Comparison of ENCODE assay signal across 21 cellular contexts in the genomic region with DNA sequence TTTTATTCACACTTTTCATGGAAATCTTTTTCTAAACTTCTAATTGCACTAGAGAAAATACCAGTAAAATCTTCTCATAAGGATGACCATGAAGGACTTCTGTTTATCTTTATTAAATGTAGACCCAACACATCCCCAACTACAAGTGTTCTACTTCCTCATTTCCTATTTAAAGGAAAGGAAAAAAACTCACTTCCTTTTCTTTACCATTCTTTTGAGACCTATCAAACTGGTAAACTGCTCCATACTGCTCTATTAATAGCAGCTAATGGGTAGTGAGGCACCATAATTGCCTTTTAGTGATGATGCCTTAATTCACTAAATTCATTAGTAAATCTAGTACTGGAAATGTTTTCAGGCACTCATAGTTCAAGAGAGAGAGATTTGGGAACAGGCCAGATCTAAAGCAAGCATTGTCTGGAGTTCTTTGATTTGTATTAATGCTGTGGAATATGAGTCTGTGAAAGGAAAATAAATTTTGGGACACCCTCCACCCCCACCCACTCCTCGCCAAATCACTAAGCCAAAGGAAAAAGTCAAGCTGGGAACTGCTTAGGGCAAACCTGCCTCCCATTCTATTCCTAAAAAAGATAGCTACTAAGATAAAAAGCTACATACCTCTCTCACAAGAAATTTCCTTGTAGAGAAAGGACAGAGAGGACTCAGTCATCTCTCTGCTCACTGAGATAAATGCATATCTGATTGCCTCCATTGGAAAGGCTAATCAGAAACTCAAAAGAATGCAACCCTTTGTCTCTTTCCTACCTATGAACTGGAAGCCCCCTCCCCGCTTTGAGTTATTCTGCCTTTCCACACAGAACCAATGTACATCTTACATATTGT. TPM values are rescaled to one million over a fixed set of nuclear protein-coding genes. Genes with fewer than 3 reads are reported as not detected.
DNase-seq lines count a peak whose midpoint lies in the region; ATAC-seq, FAIRE-seq and TF ChIP-seq lines count a peak whose summit lies in the region.
"Had no signal": no experiment of that assay in that cellular context is flagged by ENCODE, and none has a peak within 500 bp of the region (broad histone marks: within the 10 kb centered on the region; RNA-seq: fewer than 3 reads in every experiment).

No MANE protein-coding gene starts in this region.

- CTCF ChIA-PET in A549 (lab: Yijun Ruan, JAX) = interaction anchor here (0.6 to 3.0 kb wide), 10 partner anchors 9 to 804 kb away, joined by 3 to 18 read pairs (median 4); a partner anchor contains a TSS
- CTCF ChIA-PET in PC-9 (lab: Charles Lee) = interaction anchor here (0.6 to 0.9 kb wide), 6 partner anchors 9 to 961 kb away, joined by 3 to 7 read pairs (median 4); a partner anchor contains a TSS
- CTCF ChIA-PET in HEK293T (lab: Yijun Ruan, JAX) = interaction anchor here (1.0 to 2.0 kb wide), 3 partner anchors 10 to 804 kb away, joined by 3 to 7 read pairs (median 6); a partner anchor contains a TSS

- H3K27ac ChIP-seq in A549 = peak overlapping the region; percentile 82 to 86; a peak in 5 of 6 replicates
- peak overlapping the region; percentile 41; the same call in 1 of the 2 replicates for H3K27ac ChIP-seq in PC-9
- peak overlapping the region in 3 of 4 donors; percentile 5 to 26 (median 8) for H3K27ac ChIP-seq in gastroesophageal sphincter
- H3K27ac ChIP-seq: neutrophil had no signal

- TF ChIP-seq CTCF in A549 (IDR thresholded peaks at IDR 0.05) (no peak), HFFc6 (IDR thresholded peaks at IDR 0.05) (no peak), PC-9 (conservative IDR thresholded peaks at IDR 0.05) (no peak), gastroesophageal sphincter (IDR thresholded peaks at IDR 0.05) (no peak)

- no peaks in the 10 kb centered on the region for H3K36me3 Mint-ChIP-seq in HFFc6 (ENCODE audit: low read depth)
- H3K36me3 Mint-ChIP-seq: mesothelial cell of epicardium, type B pancreatic cell had no signal

- H3K4me3 Mint-ChIP-seq in HFFc6 = peak overlapping the region; percentile 24
- H3K4me3 Mint-ChIP-seq: activated naive CD8-positive, alpha-beta T cell treated with anti-CD3 and anti-CD28 coated beads, Interleukin-2, amount 50 U/mL, for 24 hours; mesothelial cell of epicardium; type B pancreatic cell had no signal

- H3K27me3 ChIP-seq in PC-9 (ENCODE audit: insufficient read depth, low read depth) (no peaks in the 10 kb centered on the region), gastroesophageal sphincter (no peaks in the 10 kb centered on the region)
- H3K27me3 ChIP-seq: neutrophil, right atrium auricular region had no signal

- no peaks in the 10 kb centered on the region for H3K36me3 ChIP-seq in PC-9 (ENCODE audit: low read depth)
- H3K36me3 ChIP-seq in gastroesophageal sphincter = no peaks in the 10 kb centered on the region
- H3K36me3 ChIP-seq: neutrophil, right atrium auricular region had no signal

- H3K9me3 ChIP-seq in A549 = no peaks in the 10 kb centered on the region
- H3K9me3 ChIP-seq in PC-9 (ENCODE audit: insufficient read depth, low read depth) = no peaks in the 10 kb centered on the region
- H3K9me3 ChIP-seq in gastroesophageal sphincter = no peaks in the 10 kb centered on the region
- H3K9me3 ChIP-seq: neutrophil, right atrium auricular region had no signal

- POLR2A ChIA-PET in A549 (lab: Yijun Ruan, JAX) (interaction anchor here (0.5 to 2.5 kb wide), 4 partner anchors 8 to 104 kb away, joined by 3 to 7 read pairs (median 4); a partner anchor contains a TSS), PC-9 (lab: Charles Lee; ENCODE audit: unreplicated experiment) (interaction anchor here (0.5 to 1.0 kb wide), 3 partner anchors 102 to 943 kb away, joined by 5 to 46 read pairs (median 20); a partner anchor contains a TSS), HEK293T (lab: Yijun Ruan, JAX) (interaction anchor here (0.7 to 1.4 kb wide), 5 partner anchors 14 to 804 kb away, joined by 3 to 7 read pairs (median 5); a partner anchor contains a TSS)

- H3K4me3 ChIP-seq in A549 = no peak overlapping the region
- H3K4me3 ChIP-seq in PC-9 = no peak overlapping the region
- no peak overlapping the region for H3K4me3 ChIP-seq in gastroesophageal sphincter
- H3K4me3 ChIP-seq: right atrium auricular region had no signal

- ATAC-seq in A549 (no peak; a peak in 1 of 6 replicates), gastroesophageal sphincter (no peak)
- ATAC-seq in stimulated activated naive CD8-positive, alpha-beta T cell treated with anti-CD3 and anti-CD28 coated beads, Interleukin-15, Interleukin-2, amounts not matched to agents 100 U/mL and 50 U/mL, for 24 hours = no peak
- ATAC-seq: activated naive CD8-positive, alpha-beta T cell treated with anti-CD3 and anti-CD28 coated beads, Interleukin-2, amount 50 U/mL, for 24 hours had no signal

- peaks cover 35% of the 10 kb centered on the region for H3K4me1 ChIP-seq in A549
- peaks cover 19% of the 10 kb centered on the region for H3K4me1 ChIP-seq in PC-9 (replicated peaks; ENCODE audit: insufficient read depth)
- peaks cover 0 to 19% (median 15%) of the 10 kb centered on the region in 3 donors for H3K4me1 ChIP-seq in gastroesophageal sphincter

- TF ChIP-seq EP300 in A549 (IDR thresholded peaks at IDR 0.05) (no peak), gastroesophageal sphincter (IDR thresholded peaks at IDR 0.05) (no peak)

- no peaks in the 10 kb centered on the region for H3K9me3 Mint-ChIP-seq in HFFc6
- H3K9me3 Mint-ChIP-seq: activated naive CD8-positive, alpha-beta T cell treated with anti-CD3 and anti-CD28 coated beads, Interleukin-2, amount 50 U/mL, for 24 hours; mesothelial cell of epicardium; type B pancreatic cell had no signal

- H3F3A ChIP-seq in PC-9 (ENCODE audit: insufficient read depth, low read depth) = no peaks in the 10 kb centered on the region

- peak overlapping the region; percentile 71 for H3K4me2 ChIP-seq in A549
- peak overlapping the region; percentile 34 for H3K4me2 ChIP-seq in PC-9

- intact Hi-C loops in PC-9 (cut with micrococcal nuclease; ENCODE audit: unreplicated experiment) = no loop called here
- intact Hi-C loops in posterior vena cava (cut with DNase I) = no loop called here

- H3K27ac Mint-ChIP-seq in HFFc6 = peak overlapping the region; percentile 51
- H3K27ac Mint-ChIP-seq: activated naive CD8-positive, alpha-beta T cell treated with anti-CD3 and anti-CD28 coated beads, Interleukin-2, amount 50 U/mL, for 24 hours; mesothelial cell of epicardium; type B pancreatic cell had no signal

- peaks cover 29% of the 10 kb centered on the region for H3K4me1 Mint-ChIP-seq in HFFc6 (ENCODE audit: low read depth)
- H3K4me1 Mint-ChIP-seq: activated naive CD8-positive, alpha-beta T cell treated with anti-CD3 and anti-CD28 coated beads, Interleukin-2, amount 50 U/mL, for 24 hours had no signal

- no peak for FAIRE-seq in A549 (lab: Jason Lieb, UNC)
- FAIRE-seq: kidney had no signal

- no peaks in the 10 kb centered on the region for H3K79me2 ChIP-seq in PC-9 (ENCODE audit: low read depth)

- WGBS in A549 (ENCODE audit: missing lambda C conversion rate) = 87% methylated on average over 2 of the region's 2 CpGs
- WGBS in gastroesophageal sphincter (ENCODE audit: low coverage in 1 of 2), 2 donors = 54 to 55% methylated on average over 2 of the region's 2 CpGs

- DNase-seq in A549 (ENCODE audit: low read depth in 1 of 2, low spot score in 1 of 2) (no peak), HFFc6 (no peak), PC-9 (no peak), posterior vena cava (ENCODE audit: low spot score) (no peak), islet precursor cell (no peak), HEK293T (ENCODE audit: extremely low spot score) (no peak)
- DNase-seq in stimulated activated naive CD8-positive, alpha-beta T cell treated with anti-CD3 and anti-CD28 coated beads, Interleukin-15, Interleukin-2, amounts not matched to agents 100 U/mL and 50 U/mL, for 24 hours = no peak
- DNase-seq: activated CD4-positive, CD25-positive, alpha-beta regulatory T cell; activated CD8-positive, alpha-beta memory T cell treated with anti-CD3 and anti-CD28 coated beads for 24 hours; activated naive CD8-positive, alpha-beta T cell treated with anti-CD3 and anti-CD28 coated beads, Interleukin-2, amount 50 U/mL, for 24 hours; central memory CD4-positive, alpha-beta T cell; kidney; NCI-H2029 treated with DMSO at 0.1 percent for 48 hours; NCI-H524 treated with DMSO at 0.1 percent for 48 hours; stimulated activated naive CD4-positive, alpha-beta T cell treated with Interleukin-2 at 50 U/mL for 16 hours; T-helper 1 cell had no signal

- no peaks in the 10 kb centered on the region for H4K20me1 ChIP-seq in PC-9 (ENCODE audit: insufficient read depth)

- TF ChIP-seq RAD21 in A549 (conservative IDR thresholded peaks at IDR 0.05 in 1 of 2, IDR thresholded peaks at IDR 0.05 in 1 of 2) = no peak

- H3K9me2 ChIP-seq in PC-9 (ENCODE audit: insufficient read depth) = no peaks in the 10 kb centered on the region

- H2AFZ ChIP-seq in PC-9 = no peak overlapping the region

- no peaks in the 10 kb centered on the region for H3K27me3 Mint-ChIP-seq in HFFc6 (ENCODE audit: insufficient read depth)
- H3K27me3 Mint-ChIP-seq: type B pancreatic cell had no signal

- TF ChIP-seq POLR2A in A549 (IDR thresholded peaks at IDR 0.05; ENCODE audit: low read length) = no peak
- no peak for TF ChIP-seq POLR2A in gastroesophageal sphincter (IDR thresholded peaks at IDR 0.05)

- BruUV-seq in PC-9 (replicated peaks; lab: Mats Ljungman, UMichigan) = no TSS peak

TF ChIP-seq in A549, 52 proteins besides CTCF, POLR2A, EP300 and RAD21 (continues in another document):
- TF ChIP-seq TFCP2L1 (CRISPR knock-in tag; IDR thresholded peaks at IDR 0.05) (no peak), HDAC2 (IDR thresholded peaks at IDR 0.05) (no peak), CBX8 (IDR thresholded peaks at IDR 0.05) (no peak), MYC (IDR thresholded peaks at IDR 0.05; ENCODE audit: borderline replicate concordance, low read length) (no peak), MAZ (IDR thresholded peaks at IDR 0.05; ENCODE audit: borderline replicate concordance, low read depth, low read length) (no peak)

TF ChIP-seq in HEK293T, 16 proteins besides CTCF, POLR2A, EP300 and RAD21 (continues in another document):
- TF ChIP-seq FOXA1 (IDR thresholded peaks at IDR 0.05) (no peak), TARDBP (IDR thresholded peaks at IDR 0.05) (no peak), CTBP1 (IDR thresholded peaks at IDR 0.05; ENCODE audit: borderline replicate concordance) (no peak), ELF4 (IDR thresholded peaks at IDR 0.05) (no peak), HDGF (IDR thresholded peaks at IDR 0.05; ENCODE audit: borderline replicate concordance) (no peak), FOXM1 (IDR thresholded peaks at IDR 0.05; ENCODE audit: borderline replicate concordance) (no peak), SUZ12 (IDR thresholded peaks at IDR 0.05) (no peak)

RNA-seq across cellular contexts. Expression of a gene that starts 13.6 kb away (rescaled TPM):
- polyA plus RNA-seq in A549 (2011; rRNA removed) (64.0 and 87.3 TPM in 2 replicates), A549 (2017; fragmentation: RNase III; extraction: RNeasy Plus Mini Kit Qiagen cat#74134 plus additional on column Dnase treatment) (32.3 to 34.2 TPM (median 32.5 TPM) in 3 replicates)
- polyA plus RNA-seq in A549 (2012; cell fraction: cytosol; rRNA removed) = 7.7 and 8.5 TPM in 2 replicates
- polyA plus RNA-seq in A549 (2012; cell fraction: nucleus; rRNA removed) = 4.5 and 6.7 TPM in 2 replicates
- polyA minus RNA-seq in A549 (2011; rRNA and poly(A)+ RNA removed) = 50.9 and 56.6 TPM in 2 replicates
- total RNA-seq in HFFc6 (2021; fragmentation: NEBNext Ultra II Directional; extraction: Animal tissue kit (Norgen Biotek cat#: 25700)) = 10 to 100 TPM; 28.4 to 34.3 (median 32.1) TPM
- total RNA-seq in PC-9 (2021) (23.1 and 25.9 TPM in 2 replicates), gastroesophageal sphincter (10 to 100 TPM; 26.9 to 42.3 (median 30.8) TPM), posterior vena cava (10 to 100 TPM; 32.2 to 35.6 TPM)

Comparison
In these comparisons a context has a peak if more than half of its experiments do, and no peak if none do; other contexts are left out.
1. H3K27ac ChIP-seq: peak in every context shown above with its lines; median percentile 84 in A549; 41 in PC-9; 8 in gastroesophageal sphincter.